Comparison of ENCODE assay signal across 15 cellular contexts in genomic region chr2:49914281-49914680, GRCh38.
DNase-seq lines count a peak whose midpoint lies in the region; ATAC-seq and TF ChIP-seq lines count a peak whose summit lies in the region.
"Had no signal": no experiment of that assay in that cellular context is flagged by ENCODE, and none has a peak within 500 bp of the region (broad histone marks: within the 10 kb centered on the region; RNA-seq: fewer than 3 reads in every experiment).

No MANE protein-coding gene starts in this region.

- H3K4me3 ChIP-seq in kidney epithelial cell (ENCODE audit: low read depth, low read length) = no peak overlapping the region
- H3K4me3 ChIP-seq in mucosa of descending colon = no peak overlapping the region
- H3K4me3 ChIP-seq: esophagus squamous epithelium, prostate gland had no signal

- ATAC-seq in mucosa of descending colon (no peak), HG02852 (IDR thresholded peaks at IDR 0.05; ENCODE audit: unreplicated experiment) (no peak)
- ATAC-seq: activated CD8-positive, alpha-beta T cell treated with anti-CD3 and anti-CD28 coated beads, Interleukin-2, amount 10 ng/mL, durations not matched to agents 7 days and 5 days; stimulated activated naive CD8-positive, alpha-beta T cell treated with anti-CD3 and anti-CD28 coated beads, Interleukin-15, amount 100 ng/mL, for 72 hours had no signal

- H3K4me1 ChIP-seq in mucosa of descending colon (ENCODE audit: low read depth) = no peaks in the 10 kb centered on the region
- H3K4me1 ChIP-seq: esophagus squamous epithelium, prostate gland had no signal

- intact Hi-C loops in mucosa of descending colon (cut with DNase I, micrococcal nuclease) = no loop called here

- TF ChIP-seq CTCF in kidney epithelial cell (IDR thresholded peaks at IDR 0.05; ENCODE audit: insufficient read depth, low read length, poor library complexity, severe bottlenecking) = no peak
- TF ChIP-seq CTCF in mucosa of descending colon (IDR thresholded peaks at IDR 0.05) = no peak

- peak; percentile 52 for DNase-seq in Caki2 (ENCODE audit: low read depth)
- peak; percentile 82 for DNase-seq in M059J (ENCODE audit: low read depth)
- peak; percentile 89 for DNase-seq in astrocyte of the hippocampus (ENCODE audit: low read depth, low spot score)
- peak; percentile 98 for DNase-seq in kidney epithelial cell (ENCODE audit: low read depth)
- no peak for DNase-seq in mucosa of descending colon
- no peak for DNase-seq in NAMALWA (ENCODE audit: low spot score)
- no peak for DNase-seq in activated gamma-delta T cell (lab: John Stamatoyannopoulos, UW)
- DNase-seq: activated CD8-positive, alpha-beta T cell treated with anti-CD3 and anti-CD28 coated beads, Interleukin-2, amount 10 ng/mL, durations not matched to agents 7 days and 5 days; activated naive CD4-positive, alpha-beta T cell treated with anti-CD3 and anti-CD28 coated beads, Interleukin-2, amount 50 U/mL, for 16 hours; esophagus squamous epithelium; NCI-H2171 treated with DMSO at 0.1 percent for 48 hours; OCI-M1; stimulated activated naive CD8-positive, alpha-beta T cell treated with anti-CD3 and anti-CD28 coated beads, Interleukin-15, amount 100 ng/mL, for 72 hours had no signal

- H3K36me3 ChIP-seq in kidney epithelial cell (ENCODE audit: control insufficient read depth, insufficient read depth, low read length) (no peaks in the 10 kb centered on the region), mucosa of descending colon (ENCODE audit: low read depth) (no peaks in the 10 kb centered on the region)
- H3K36me3 ChIP-seq: esophagus squamous epithelium, prostate gland had no signal

- in situ Hi-C loops in Caki2 (cut with HindIII; ENCODE audit: low pct_unique_long_range_greater_than_20kb, low sequenced_read_pairs) = no loop called here

- no peaks in the 10 kb centered on the region for H3K9me3 ChIP-seq in mucosa of descending colon
- H3K9me3 ChIP-seq: esophagus squamous epithelium, prostate gland had no signal

- no peaks in the 10 kb centered on the region for H3K27me3 ChIP-seq in kidney epithelial cell (ENCODE audit: control insufficient read depth, insufficient read depth, low read length)
- H3K27me3 ChIP-seq: esophagus squamous epithelium had no signal

Comparison
In these comparisons a context has a peak if more than half of its experiments do, and no peak if none do; other contexts are left out.
1. DNase-seq: peak in Caki2 (single experiment), M059J (single experiment), astrocyte of the hippocampus (single experiment) and kidney epithelial cell (single experiment); none in mucosa of descending colon (0 of 3), NAMALWA (single experiment) and activated gamma-delta T cell (single experiment).